8 cellular contexts compared by ENCODE assay signal in genomic region chr4:165502919-165503907, GRCh38.
DNase-seq lines count a peak whose midpoint lies in the region; ATAC-seq, FAIRE-seq and TF ChIP-seq lines count a peak whose summit lies in the region.

No MANE protein-coding gene starts in this region.

- H3K4me3 Mint-ChIP-seq in astrocyte (ENCODE audit: unreplicated experiment) (no peak overlapping the region), nephron (no peak overlapping the region)
- no peak overlapping the region for H3K4me3 Mint-ChIP-seq in stimulated activated memory B cell treated with anti-CD40 and anti-IgM and Interleukin-4, amounts not matched to agents 10 μg/mL and 1 μg/mL and 100 μg/mL, for 72 hours

- peaks cover 11% of the 10 kb centered on the region for H3K4me1 ChIP-seq in astrocyte (ENCODE audit: insufficient read depth, low read length)
- peaks cover 3 to 26% (median 15%) of the 10 kb centered on the region in 3 donors for H3K4me1 ChIP-seq in esophagus squamous epithelium

- H3K9ac ChIP-seq in astrocyte (ENCODE audit: low read length): no peak overlapping the region

- no peaks in the 10 kb centered on the region for H3K9me3 Mint-ChIP-seq in astrocyte (ENCODE audit: unreplicated experiment)
- H3K9me3 Mint-ChIP-seq in nephron: peaks cover 2% of the 10 kb centered on the region
- H3K9me3 Mint-ChIP-seq in stimulated activated memory B cell treated with anti-CD40 and anti-IgM and Interleukin-4, amounts not matched to agents 10 μg/mL and 1 μg/mL and 100 μg/mL, for 72 hours: no peaks in the 10 kb centered on the region

- no peak overlapping the region for H3K4me3 ChIP-seq in astrocyte (ENCODE audit: insufficient read depth, low read depth, low read length)
- H3K4me3 ChIP-seq in esophagus squamous epithelium: no peak overlapping the region

- peak overlapping the region; percentile 88 for H3K27ac Mint-ChIP-seq in astrocyte (ENCODE audit: unreplicated experiment)
- peak overlapping the region in 2 of 3 experiments; percentile 56 to 57 for H3K27ac Mint-ChIP-seq in nephron
- H3K27ac Mint-ChIP-seq in stimulated activated memory B cell treated with anti-CD40 and anti-IgM and Interleukin-4, amounts not matched to agents 10 μg/mL and 1 μg/mL and 100 μg/mL, for 72 hours: no peak overlapping the region

- TF ChIP-seq CTCF in astrocyte (IDR thresholded peaks at IDR 0.05; ENCODE audit: insufficient read depth, low read depth, low read length) (no peak), nephron (IDR thresholded peaks at IDR 0.05; ENCODE audit: unreplicated experiment in 3 of 3) (no peak), esophagus squamous epithelium (IDR thresholded peaks at IDR 0.05) (no peak)

- no peak for TF ChIP-seq POLR2A in esophagus squamous epithelium (IDR thresholded peaks at IDR 0.05)

- peaks cover 20% of the 10 kb centered on the region for H3K4me1 Mint-ChIP-seq in astrocyte (ENCODE audit: low read depth, unreplicated experiment)
- H3K4me1 Mint-ChIP-seq in nephron: peaks cover 26% of the 10 kb centered on the region
- H3K4me1 Mint-ChIP-seq in stimulated activated memory B cell treated with anti-CD40 and anti-IgM and Interleukin-4, amounts not matched to agents 10 μg/mL and 1 μg/mL and 100 μg/mL, for 72 hours: peaks cover 6% of the 10 kb centered on the region

- no peaks in the 10 kb centered on the region for H3K79me2 ChIP-seq in astrocyte (ENCODE audit: insufficient read depth, low read length)

- H4K20me1 ChIP-seq in astrocyte (ENCODE audit: insufficient read depth, low read length): no peaks in the 10 kb centered on the region

- H3K36me3 ChIP-seq in astrocyte (ENCODE audit: insufficient read depth, low read length) (no peaks in the 10 kb centered on the region), esophagus squamous epithelium (no peaks in the 10 kb centered on the region)

- no peak overlapping the region for H2AFZ ChIP-seq in astrocyte (ENCODE audit: low read depth, low read length)

- intact Hi-C loops in esophagus squamous epithelium (cut with DNase I): no loop called here

- H3K27ac ChIP-seq in astrocyte (ENCODE audit: low read depth, low read length): no peak overlapping the region
- H3K27ac ChIP-seq in esophagus squamous epithelium: peak overlapping the region in 2 of 4 donors; percentile 45 to 69

- DNase-seq in astrocyte (ENCODE audit: low read depth) (peak; percentile 52), esophagus squamous epithelium (lab: John Stamatoyannopoulos, UW) (no peak), NCI-H774 (lab: John Stamatoyannopoulos, UW) (no peak), NCI-H2107 treated with DMSO at 0.1 percent for 48 hours (lab: John Stamatoyannopoulos, UW; ENCODE audit: unreplicated experiment) (no peak)

- no peaks in the 10 kb centered on the region for H3K27me3 Mint-ChIP-seq in astrocyte (ENCODE audit: low read depth, unreplicated experiment)
- H3K27me3 Mint-ChIP-seq in nephron (ENCODE audit: low read depth): peaks cover 4% of the 10 kb centered on the region
- H3K27me3 Mint-ChIP-seq in stimulated activated memory B cell treated with anti-CD40 and anti-IgM and Interleukin-4, amounts not matched to agents 10 μg/mL and 1 μg/mL and 100 μg/mL, for 72 hours: peaks cover 8% of the 10 kb centered on the region

- H3K4me2 ChIP-seq in astrocyte (ENCODE audit: low read length): no peak overlapping the region

- 72 to 83% methylated on average over 7 of the region's 7 CpGs for WGBS in esophagus squamous epithelium, 2 donors

- H3K9me3 ChIP-seq in astrocyte (ENCODE audit: insufficient read depth, low read depth, low read length) (no peaks in the 10 kb centered on the region), esophagus squamous epithelium (no peaks in the 10 kb centered on the region)

- H3K27me3 ChIP-seq in astrocyte (ENCODE audit: insufficient read depth, low read length) (no peaks in the 10 kb centered on the region), esophagus squamous epithelium (no peaks in the 10 kb centered on the region)

- peak; percentile 72 for ATAC-seq in GM18519 (IDR thresholded peaks at IDR 0.05; ENCODE audit: low FRiP score, unreplicated experiment)
- peak; percentile 76 for ATAC-seq in HG03060 (IDR thresholded peaks at IDR 0.05; ENCODE audit: low read depth, unreplicated experiment)
- ATAC-seq in stimulated activated memory B cell treated with anti-CD40 and anti-IgM and Interleukin-4, amounts not matched to agents 10 μg/mL and 1 μg/mL and 100 μg/mL, for 72 hours: no peak

- peaks cover 15% of the 10 kb centered on the region for H3K36me3 Mint-ChIP-seq in astrocyte (ENCODE audit: low read depth, unreplicated experiment)
- peaks cover 18% of the 10 kb centered on the region for H3K36me3 Mint-ChIP-seq in nephron (ENCODE audit: low read depth)
- H3K36me3 Mint-ChIP-seq in stimulated activated memory B cell treated with anti-CD40 and anti-IgM and Interleukin-4, amounts not matched to agents 10 μg/mL and 1 μg/mL and 100 μg/mL, for 72 hours: no peaks in the 10 kb centered on the region

- no peak for FAIRE-seq in astrocyte (lab: Jason Lieb, UNC)
